ENCODE assay signal across 34 cellular contexts in genomic region chr2:42090216-42090615, GRCh38. TPM values are rescaled to one million over a fixed set of nuclear protein-coding genes. Genes with fewer than 3 reads are reported as not detected.
"Had no signal": no experiment of that assay in that cellular context is flagged by ENCODE, and none has a peak within 500 bp of the region (broad histone marks: within the 10 kb centered on the region; RNA-seq: fewer than 3 reads in every experiment).

No MANE protein-coding gene starts in this region.

- H3K27me3 Mint-ChIP-seq: activated CD4-positive, alpha-beta memory T cell treated with anti-CD3 and anti-CD28 coated beads for 36 hours had no signal

- H2AFZ ChIP-seq: PC-9 had no signal

- FAIRE-seq: colon had no signal

- H3K4me3 ChIP-seq: PC-9 had no signal

- H3K36me3 ChIP-seq: brain microvascular endothelial cell had no signal

- H3K27me3 ChIP-seq: brain microvascular endothelial cell had no signal

- DNase-seq: activated B cell treated with CpG ODN at 0.5 μM for 24 hours; activated CD4-positive, alpha-beta memory T cell treated with anti-CD3 and anti-CD28 coated beads for 36 hours; activated CD4-positive, alpha-beta T cell treated with anti-CD3 and anti-CD28 coated beads for 4 hours; activated CD4-positive, alpha-beta T cell treated with anti-CD3 and anti-CD28 coated beads, Interleukin-2, amount 50 U/mL, for 1 hour; activated CD4-positive, CD25-positive, alpha-beta regulatory T cell treated with anti-CD3 and anti-CD28 coated beads, Interleukin-2, amount 50 U/mL, for 72 hours; activated CD8-positive, alpha-beta memory T cell treated with anti-CD3 and anti-CD28 coated beads, Interleukin-2, amount 50 U/mL, for 4 hours; activated gamma-delta T cell treated with Interleukin-2 at 50 U/mL for 16 hours; activated naive CD4-positive, alpha-beta T cell treated with anti-CD3 and anti-CD28 coated beads for 36 hours; activated naive CD8-positive, alpha-beta T cell treated with anti-CD3 and anti-CD28 coated beads for 36 hours; activated T-cell treated with anti-CD3 and anti-CD28 coated beads for 4 hours; activated T-cell treated with anti-CD3 and anti-CD28 coated beads, Interleukin-2, amount 50 U/mL, for 4 hours; amniotic stem cell; aorta; brain microvascular endothelial cell; central memory CD4-positive, alpha-beta T cell; NCI-H1092 treated with DMSO at 0.1 percent for 48 hours; NCI-H1417; NCI-H146; NCI-H187; NCI-H2029 treated with DMSO at 0.1 percent for 48 hours; NCI-H2107; NCI-H226; NCI-H446 treated with DMSO at 0.1 percent for 48 hours; NCI-H526 treated with DMSO at 0.1 percent for 48 hours; NCI-H774; PC-9; Right ventricle myocardium superior; SW 1271; T-helper 1 cell; T-helper 2 cell; T-helper 9 cell had no signal

- H3K4me3 Mint-ChIP-seq: activated B cell treated with CpG ODN at 0.5 μM for 24 hours; activated CD4-positive, alpha-beta memory T cell treated with anti-CD3 and anti-CD28 coated beads for 36 hours; activated naive CD4-positive, alpha-beta T cell treated with anti-CD3 and anti-CD28 coated beads for 36 hours; activated naive CD8-positive, alpha-beta T cell treated with anti-CD3 and anti-CD28 coated beads for 36 hours; activated T-cell treated with anti-CD3 and anti-CD28 coated beads, Interleukin-2, amount 50 U/mL, for 4 hours; activated T-helper 1 cell treated with anti-CD3 and anti-CD28 coated beads, Interleukin-12 subunit alpha, Interleukin-12 subunit beta, Interleukin-2, Interleukin-4 antibody, amounts not matched to agents 30 ng/mL and 10 ng/mL and 1 ng/mL, durations not matched to agents 14 hours and 24 hours and 36 hours had no signal

- H3K27ac Mint-ChIP-seq: activated B cell treated with CpG ODN at 0.5 μM for 24 hours; activated CD4-positive, alpha-beta memory T cell treated with anti-CD3 and anti-CD28 coated beads for 36 hours; activated naive CD4-positive, alpha-beta T cell treated with anti-CD3 and anti-CD28 coated beads for 36 hours; activated naive CD8-positive, alpha-beta T cell treated with anti-CD3 and anti-CD28 coated beads for 36 hours; activated T-helper 1 cell treated with anti-CD3 and anti-CD28 coated beads, Interleukin-12 subunit alpha, Interleukin-12 subunit beta, Interleukin-2, Interleukin-4 antibody, amounts not matched to agents 30 ng/mL and 10 ng/mL and 1 ng/mL, durations not matched to agents 14 hours and 24 hours and 36 hours had no signal

- H3K9me3 Mint-ChIP-seq: activated B cell treated with CpG ODN at 0.5 μM for 24 hours; activated CD4-positive, alpha-beta memory T cell treated with anti-CD3 and anti-CD28 coated beads for 36 hours; activated naive CD4-positive, alpha-beta T cell treated with anti-CD3 and anti-CD28 coated beads for 36 hours; activated naive CD8-positive, alpha-beta T cell treated with anti-CD3 and anti-CD28 coated beads for 36 hours; activated T-cell treated with anti-CD3 and anti-CD28 coated beads, Interleukin-2, amount 50 U/mL, for 4 hours; activated T-helper 1 cell treated with anti-CD3 and anti-CD28 coated beads, Interleukin-12 subunit alpha, Interleukin-12 subunit beta, Interleukin-2, Interleukin-4 antibody, amounts not matched to agents 30 ng/mL and 10 ng/mL and 1 ng/mL, durations not matched to agents 14 hours and 24 hours and 36 hours had no signal

- H3K4me1 Mint-ChIP-seq: activated naive CD8-positive, alpha-beta T cell treated with anti-CD3 and anti-CD28 coated beads for 36 hours had no signal

- H3K27ac ChIP-seq: brain microvascular endothelial cell, PC-9 had no signal

- H3K4me2 ChIP-seq: PC-9 had no signal

- H3K36me3 Mint-ChIP-seq: activated CD4-positive, alpha-beta memory T cell treated with anti-CD3 and anti-CD28 coated beads for 36 hours; activated naive CD8-positive, alpha-beta T cell treated with anti-CD3 and anti-CD28 coated beads for 36 hours had no signal

RNA-seq across cellular contexts. Expression of gene PKDCC, which starts 42.4 kb away (rescaled TPM):
- total RNA-seq: activated B cell treated with CpG ODN at 0.5 μM for 24 hours; activated CD4-positive, alpha-beta memory T cell treated with anti-CD3 and anti-CD28 coated beads for 36 hours; activated naive CD4-positive, alpha-beta T cell treated with anti-CD3 and anti-CD28 coated beads for 36 hours; activated naive CD8-positive, alpha-beta T cell treated with anti-CD3 and anti-CD28 coated beads for 36 hours; activated T-helper 1 cell treated with anti-CD3 and anti-CD28 coated beads, Interleukin-12 subunit alpha, Interleukin-12 subunit beta, Interleukin-2, Interleukin-4 antibody, amounts not matched to agents 30 ng/mL and 10 ng/mL and 1 ng/mL, durations not matched to agents 14 hours and 24 hours and 36 hours; OCI-LY7 had no signal
